Comparison of ENCODE assay signal across 10 cellular contexts in genomic region chr19:56748443-56748842, GRCh38.
A peak's percentile ranks its signal among the peaks of the same experiment; 100 is the strongest.
DNase-seq lines count a peak whose midpoint lies in the region; ATAC-seq and TF ChIP-seq lines count a peak whose summit lies in the region.
"Had no signal": no experiment of that assay in that cellular context is flagged by ENCODE, and none has a peak within 500 bp of the region (broad histone marks: within the 10 kb centered on the region; RNA-seq: fewer than 3 reads in every experiment).

No MANE protein-coding gene starts in this region.

- no peak overlapping the region for H3K4me3 ChIP-seq in LNCaP clone FGC (ENCODE audit: low read depth, low read length)

- DNase-seq in CD1c-positive myeloid dendritic cell (ENCODE audit: extremely low spot score) (peak; percentile 1), LNCaP clone FGC (ENCODE audit: low read depth) (peak; percentile 52), cerebellar cortex (ENCODE audit: low spot score) (peak; percentile 53), medulla oblongata (ENCODE audit: extremely low spot score) (peak; percentile 74), NCI-H187 (lab: John Stamatoyannopoulos, UW) (no peak)
- DNase-seq in NK-92 treated with Interleukin-12 subunit alpha and Interleukin-12 subunit beta, amount 100 ng/mL, for 24 hours (lab: John Stamatoyannopoulos, UW) = no peak
- no peak for DNase-seq in activated naive CD4-positive, alpha-beta T cell treated with anti-CD3 and anti-CD28 coated beads, Interleukin-2, amount 50 U/mL, for 16 hours
- DNase-seq: activated gamma-delta T cell, NCI-H774 had no signal

- no peak for ATAC-seq in GM21737 (IDR thresholded peaks at IDR 0.05; ENCODE audit: unreplicated experiment)

- peak; percentile 75 for TF ChIP-seq CTCF in LNCaP clone FGC (IDR thresholded peaks at IDR 0.05; ENCODE audit: control insufficient read depth, extremely low read depth, insufficient read depth)

Comparison
In these comparisons a context has a peak if more than half of its experiments do, and no peak if none do; other contexts are left out.
1. DNase-seq: peak in CD1c-positive myeloid dendritic cell (single experiment), LNCaP clone FGC (single experiment), cerebellar cortex (single experiment) and medulla oblongata (single experiment); none in NCI-H187 (0 of 2), NK-92 treated with Interleukin-12 subunit alpha and Interleukin-12 subunit beta, amount 100 ng/mL, for 24 hours (single experiment) and activated naive CD4-positive, alpha-beta T cell treated with anti-CD3 and anti-CD28 coated beads, Interleukin-2, amount 50 U/mL, for 16 hours (single experiment).